Comparison of ENCODE assay signal across 11 cellular contexts in the genomic region with DNA sequence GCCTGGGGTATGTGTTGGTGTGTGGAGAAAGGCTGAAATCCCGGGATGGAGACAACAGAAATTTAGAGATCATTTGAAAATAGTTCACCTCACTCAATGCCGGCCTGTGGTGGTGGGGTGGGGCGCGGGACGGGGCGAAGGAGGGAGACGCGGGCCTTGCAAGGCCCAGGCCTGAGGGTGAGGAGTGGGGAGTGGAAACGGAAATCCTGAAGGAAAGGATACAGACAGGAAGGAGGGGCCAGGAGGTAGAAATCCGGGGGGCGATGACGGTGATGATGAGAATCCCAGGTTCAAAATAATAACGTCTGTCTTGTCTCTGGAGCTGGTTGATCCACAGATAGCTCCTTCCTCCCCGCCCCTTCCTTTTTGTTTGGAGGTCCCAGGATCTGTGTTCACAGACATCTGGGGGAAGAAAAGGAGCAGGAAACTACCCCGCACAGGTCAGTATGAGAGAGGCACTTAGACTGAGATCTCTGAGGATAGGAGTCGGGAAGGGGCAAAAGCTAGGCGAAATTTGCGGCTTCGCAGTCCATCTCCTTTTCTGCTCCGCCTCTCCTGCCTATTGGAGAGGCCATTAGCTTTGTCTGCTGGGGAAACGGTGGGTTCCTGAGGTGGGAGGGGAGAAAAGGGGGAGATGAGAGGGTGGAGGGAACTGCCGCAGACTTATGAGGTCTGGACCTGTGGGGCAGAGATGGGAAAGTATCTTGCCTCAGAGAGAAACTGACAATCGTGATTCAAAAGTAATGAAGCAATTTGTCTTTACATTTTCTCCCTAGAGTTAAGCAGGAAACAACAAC. TPM values are rescaled to one million over a fixed set of nuclear protein-coding genes. Genes with fewer than 3 reads are reported as not detected.
DNase-seq lines count a peak whose midpoint lies in the region; ATAC-seq and TF ChIP-seq lines count a peak whose summit lies in the region.
"Had no signal": no experiment of that assay in that cellular context is flagged by ENCODE, and none has a peak within 500 bp of the region (broad histone marks: within the 10 kb centered on the region; RNA-seq: fewer than 3 reads in every experiment).

No MANE protein-coding gene starts in this region.

- no peak for TF ChIP-seq CTCF in mammary epithelial cell (conservative IDR thresholded peaks at IDR 0.05 in 1 of 2, IDR thresholded peaks at IDR 0.05 in 1 of 2; ENCODE audit: extremely low read depth in 1 of 2, insufficient read depth in 1 of 2, low read depth in 1 of 2, low read length in 2 of 2)
- no peak for TF ChIP-seq CTCF in sigmoid colon (IDR thresholded peaks at IDR 0.05)

- H3K4me3 ChIP-seq in mammary epithelial cell (replicated peaks in 1 of 3; ENCODE audit: insufficient read depth in 1 of 3, low read depth in 2 of 3, low read length in 3 of 3) = peak overlapping the region in 1 of 3 experiments; percentile 10
- H3K4me3 ChIP-seq in iPS-20b (ENCODE audit: low read length) = peak overlapping the region; percentile 73
- peak overlapping the region; percentile 23 to 47 (median 44) for H3K4me3 ChIP-seq in sigmoid colon
- H3K4me3 ChIP-seq: pancreas had no signal

- CTCF ChIA-PET in mammary epithelial cell (lab: Charles Lee; ENCODE audit: low non-redundant PET) = no interaction called here

- H3K9me3 ChIP-seq in mammary epithelial cell (replicated peaks; ENCODE audit: insufficient read depth, low read length) (no peaks in the 10 kb centered on the region), iPS-20b (ENCODE audit: insufficient read depth, low read depth, low read length) (no peaks in the 10 kb centered on the region), sigmoid colon (no peaks in the 10 kb centered on the region)
- H3K9me3 ChIP-seq: pancreas had no signal

- 43% methylated on average over 9 of the region's 23 CpGs for WGBS in mammary epithelial cell (ENCODE audit: low coverage, missing lambda C conversion rate)
- WGBS in sigmoid colon, 2 donors = 34 to 64% methylated on average over 23 of the region's 23 CpGs

- in situ Hi-C loops in G401 (cut with HindIII; ENCODE audit: low sequenced_read_pairs) = no loop called here
- in situ Hi-C loops in mammary epithelial cell (cut with MboI; ENCODE audit: low sequenced_read_pairs in 2 of 2) = no loop called here

- DNase-seq in G401 (ENCODE audit: low spot score) = peak; percentile 63
- DNase-seq in mammary epithelial cell = no peak
- DNase-seq in sigmoid colon = peak; percentile 59
- DNase-seq in NCI-H1694 (lab: John Stamatoyannopoulos, UW) = no peak
- DNase-seq in activated CD4-positive, alpha-beta T cell treated with anti-CD3 and anti-CD28 coated beads, Interleukin-2, amount 50 U/mL, for 1 hour = no peak
- DNase-seq in activated CD4-positive, alpha-beta T cell treated with anti-CD3 and anti-CD28 coated beads, Interleukin-2, amount 50 U/mL, for 48 hours = no peak
- DNase-seq: DMS79, NCI-H1105 treated with DMSO at 0.1 percent for 48 hours had no signal

- intact Hi-C loops in mammary epithelial cell (cut with micrococcal nuclease) (no loop called here), sigmoid colon (cut with DNase I) (loop anchor here (10.0 kb wide), 1 partner anchor 116 kb away; the partner anchor contains the start of gene BEX4)

- TF ChIP-seq EP300 in sigmoid colon (IDR thresholded peaks at IDR 0.05) = no peak

- no peaks in the 10 kb centered on the region for H3K36me3 ChIP-seq in mammary epithelial cell (ENCODE audit: insufficient read depth, low read length)
- no peaks in the 10 kb centered on the region for H3K36me3 ChIP-seq in iPS-20b (ENCODE audit: insufficient read depth, low read depth, low read length)
- no peaks in the 10 kb centered on the region for H3K36me3 ChIP-seq in sigmoid colon
- H3K36me3 ChIP-seq: pancreas had no signal

- peak overlapping the region; percentile 92 for H2AFZ ChIP-seq in mammary epithelial cell (ENCODE audit: low read depth, low read length)

- no peak for ATAC-seq in HG03025 (IDR thresholded peaks at IDR 0.05; ENCODE audit: low FRiP score, unreplicated experiment)
- ATAC-seq: pancreas had no signal

- H3K27ac ChIP-seq in mammary epithelial cell (ENCODE audit: insufficient read depth, low read depth, low read length) = no peak overlapping the region
- H3K27ac ChIP-seq in iPS-20b (ENCODE audit: low read length) = no peak overlapping the region
- peak overlapping the region; percentile 12 to 63 (median 56) for H3K27ac ChIP-seq in sigmoid colon
- H3K27ac ChIP-seq: pancreas had no signal

- H4K20me1 ChIP-seq in mammary epithelial cell (ENCODE audit: insufficient read depth, low read length) = no peaks in the 10 kb centered on the region

- no peaks in the 10 kb centered on the region for H3K4me1 ChIP-seq in mammary epithelial cell (ENCODE audit: insufficient read depth, low read length)
- H3K4me1 ChIP-seq in iPS-20b (ENCODE audit: insufficient read depth, low read length) = peaks cover 8% of the 10 kb centered on the region
- H3K4me1 ChIP-seq in sigmoid colon = peaks cover 0 to 5% (median 0%) of the 10 kb centered on the region in 4 donors
- H3K4me1 ChIP-seq: pancreas had no signal

- H3K27me3 ChIP-seq in mammary epithelial cell (ENCODE audit: insufficient read depth, low read length) (no peaks in the 10 kb centered on the region), iPS-20b (ENCODE audit: insufficient read depth, low read length) (no peaks in the 10 kb centered on the region), sigmoid colon (peaks cover 0 to 2% (median 0%) of the 10 kb centered on the region in 3 donors)

- H3K4me2 ChIP-seq in mammary epithelial cell (ENCODE audit: insufficient read depth, low read depth, low read length) = peak overlapping the region; percentile 55

- dilution Hi-C loops in mammary epithelial cell (cut with HindIII; ENCODE audit: low sequenced_read_pairs) = no loop called here

- BruUV-seq in mammary epithelial cell (replicated peaks; lab: Mats Ljungman, UMichigan) = no TSS peak

- H3K79me2 ChIP-seq in mammary epithelial cell (ENCODE audit: insufficient read depth, low read length) = no peaks in the 10 kb centered on the region

- no peak for TF ChIP-seq POLR2A in sigmoid colon (IDR thresholded peaks at IDR 0.05)

- H3K9ac ChIP-seq in mammary epithelial cell (ENCODE audit: insufficient read depth, low read length) (no peak overlapping the region), iPS-20b (ENCODE audit: low read depth, low read length) (peak overlapping the region; percentile 79; the same call in 1 of the 2 replicates)

RNA-seq across cellular contexts. Expression of gene TCEAL7, which starts 0.8 kb away (rescaled TPM):
- total RNA-seq in G401 (2014; rRNA removed; shearing (Covaris generic)) = 0.71 TPM in 1 of 2 replicates, not detected in the other
- total RNA-seq in mammary epithelial cell (1 to 10 TPM; 6.8 to 9.8 TPM), sigmoid colon (10 to 100 TPM; 19.7 to 35.2 (median 32.4) TPM)
- polyA plus RNA-seq in mammary epithelial cell (4.0 TPM), sigmoid colon (1 to 10 TPM; 1.8 to 7.2 (median 5.1) TPM)
- not detected for polyA minus RNA-seq in mammary epithelial cell

RNA-seq across cellular contexts. Expression of gene BEX2, which starts 20.0 kb away (rescaled TPM):
- 101 and 163 TPM in 2 replicates for total RNA-seq in G401 (2014; rRNA removed; shearing (Covaris generic))
- total RNA-seq in mammary epithelial cell (10 to 100 TPM; 13.6 to 16.0 TPM), sigmoid colon (10 to 100 TPM in 3 of 4 donors, 1 to 10 TPM in 1; 2.2 to 24.6 (median 11.2) TPM)
- polyA plus RNA-seq in mammary epithelial cell (4.7 TPM), sigmoid colon (10 to 100 TPM; 10.2 to 28.5 (median 16.8) TPM)
- polyA minus RNA-seq in mammary epithelial cell = not detected

RNA-seq across cellular contexts. Expression of gene TCEAL9, which starts 25.5 kb away (rescaled TPM):
- total RNA-seq in G401 (2014; rRNA removed; shearing (Covaris generic)) = 39.1 and 42.6 TPM in 2 replicates
- total RNA-seq in mammary epithelial cell = 10 to 100 TPM; 44.5 to 71.1 TPM
- polyA plus RNA-seq in mammary epithelial cell = 45.9 TPM
- polyA minus RNA-seq in mammary epithelial cell = 0.98 TPM
- total RNA-seq in sigmoid colon = 10 to 100 TPM; 58.9 to 81.1 (median 74.9) TPM
- 10 to 100 TPM; 52.4 to 93.7 (median 92.9) TPM for polyA plus RNA-seq in sigmoid colon

RNA-seq across cellular contexts. Expression of gene BEX3, which starts 45.5 kb away (rescaled TPM):
- total RNA-seq in G401 (2014; rRNA removed; shearing (Covaris generic)) = 464 and 525 TPM in 2 replicates
- 100 to 1,000 TPM in 1 of 2 donors, 10 to 100 TPM in 1; 93.4 to 146 TPM for total RNA-seq in mammary epithelial cell
- polyA plus RNA-seq in mammary epithelial cell = 124 TPM
- polyA minus RNA-seq in mammary epithelial cell = 42.6 TPM
- 100 to 1,000 TPM; 125 to 150 (median 135) TPM for total RNA-seq in sigmoid colon
- 10 to 100 TPM; 39.1 to 77.5 (median 62.6) TPM for polyA plus RNA-seq in sigmoid colon

RNA-seq across cellular contexts. Expression of gene TCEAL5, which starts 54.2 kb away (rescaled TPM):
- total RNA-seq in G401 (2014; rRNA removed; shearing (Covaris generic)) = not detected in 2 replicates
- total RNA-seq in mammary epithelial cell = not detected
- polyA plus RNA-seq in mammary epithelial cell = not detected
- not detected for polyA minus RNA-seq in mammary epithelial cell
- 1 to 10 TPM in 1 of 4 donors, under 1 TPM in 1, not detected in 2; 0.41 to 1.8 TPM for total RNA-seq in sigmoid colon
- 1 to 10 TPM in 1 of 3 donors, under 1 TPM in 1, not detected in 1; 0.80 to 1.8 TPM for polyA plus RNA-seq in sigmoid colon

Comparison
In these comparisons a context has a peak if more than half of its experiments do, and no peak if none do; other contexts are left out.
1. DNase-seq: peak in G401 (single experiment) and sigmoid colon (single experiment); none in mammary epithelial cell (single experiment), NCI-H1694 (single experiment), activated CD4-positive, alpha-beta T cell treated with anti-CD3 and anti-CD28 coated beads, Interleukin-2, amount 50 U/mL, for 1 hour (single experiment) and activated CD4-positive, alpha-beta T cell treated with anti-CD3 and anti-CD28 coated beads, Interleukin-2, amount 50 U/mL, for 48 hours (0 of 2).
2. H3K27ac ChIP-seq: peak in sigmoid colon (4 of 4); none in mammary epithelial cell (single experiment) and iPS-20b (single experiment).